ENCODE assay signal across 14 cellular contexts in genomic region chr16:89337965-89338364, GRCh38.
"Had no signal": no experiment of that assay in that cellular context is flagged by ENCODE, and none has a peak within 500 bp of the region (broad histone marks: within the 10 kb centered on the region; RNA-seq: fewer than 3 reads in every experiment).

No MANE protein-coding gene starts in this region.

- H3K27ac Mint-ChIP-seq: activated CD4-positive, alpha-beta T cell treated with anti-CD3 and anti-CD28 coated beads, Interleukin-2, amount 10 ng/mL, durations not matched to agents 7 days and 5 days; activated T-helper 2 cell treated with anti-CD3 and anti-CD28 coated beads, Interferon-gamma antibody, Interleukin-2, Interleukin-4, amounts not matched to agents 10 μg/mL and 5 μg/mL and 100 μg/mL, durations not matched to agents 14 hours and 24 hours and 36 hours had no signal

- DNase-seq: activated CD4-positive, alpha-beta T cell treated with anti-CD3 and anti-CD28 coated beads, Interleukin-2, amount 10 ng/mL, durations not matched to agents 7 days and 5 days; activated CD8-positive, alpha-beta memory T cell treated with anti-CD3 and anti-CD28 coated beads for 24 hours; amygdala; midbrain; naive B cell; small intestine; T-cell; tibial artery; WERI-Rb-1 had no signal

- H3K27me3 Mint-ChIP-seq: activated CD4-positive, alpha-beta T cell treated with anti-CD3 and anti-CD28 coated beads, Interleukin-2, amount 10 ng/mL, durations not matched to agents 7 days and 5 days; naive B cell; T-cell had no signal

- ATAC-seq: activated naive CD4-positive, alpha-beta T cell treated with anti-CD3 and anti-CD28 coated beads, Interleukin-2, amount 50 U/mL, for 72 hours; right cardiac atrium; T-cell had no signal

- H3K4me3 ChIP-seq: esophagus muscularis mucosa, tibial artery had no signal

- H3K27ac ChIP-seq: esophagus muscularis mucosa, neutrophil, tibial artery, WERI-Rb-1 had no signal

- H3K27me3 ChIP-seq: esophagus muscularis mucosa, neutrophil, tibial artery had no signal

- H3K4me3 Mint-ChIP-seq: activated CD4-positive, alpha-beta T cell treated with anti-CD3 and anti-CD28 coated beads, Interleukin-2, amount 10 ng/mL, durations not matched to agents 7 days and 5 days; T-cell had no signal

- H3K36me3 ChIP-seq: esophagus muscularis mucosa, neutrophil, tibial artery, WERI-Rb-1 had no signal

- H3K36me3 Mint-ChIP-seq: activated naive CD4-positive, alpha-beta T cell treated with anti-CD3 and anti-CD28 coated beads, Interleukin-2, amount 50 U/mL, for 72 hours; naive B cell; T-cell had no signal

- H3K9me3 ChIP-seq: esophagus muscularis mucosa, neutrophil, tibial artery had no signal

- H3K9me3 Mint-ChIP-seq: activated CD4-positive, alpha-beta T cell treated with anti-CD3 and anti-CD28 coated beads, Interleukin-2, amount 10 ng/mL, durations not matched to agents 7 days and 5 days; activated naive CD4-positive, alpha-beta T cell treated with anti-CD3 and anti-CD28 coated beads, Interleukin-2, amount 50 U/mL, for 72 hours; activated T-helper 2 cell treated with anti-CD3 and anti-CD28 coated beads, Interferon-gamma antibody, Interleukin-2, Interleukin-4, amounts not matched to agents 10 μg/mL and 5 μg/mL and 100 μg/mL, durations not matched to agents 14 hours and 24 hours and 36 hours; naive B cell; T-cell had no signal
